ENCODE assay signal across 8 cellular contexts in genomic region chr3:186425788-186426730, GRCh38.
A peak's percentile ranks its signal among the peaks of the same experiment; 100 is the strongest.
DNase-seq lines count a peak whose midpoint lies in the region; TF ChIP-seq lines count a peak whose summit lies in the region.

No MANE protein-coding gene starts in this region.

- no peaks in the 10 kb centered on the region for H4K20me1 ChIP-seq in Loucy (ENCODE audit: insufficient read depth, low read length, poor library complexity, severe bottlenecking)

- H3K4me3 ChIP-seq in Loucy (ENCODE audit: low read length, poor library complexity, severe bottlenecking), result no peak overlapping the region
- H3K4me3 ChIP-seq in coronary artery, result peak overlapping the region; percentile 9
- H3K4me3 ChIP-seq in ovary, result no peak overlapping the region

- no peaks in the 10 kb centered on the region for H3K9me2 ChIP-seq in Loucy (replicated peaks; ENCODE audit: low read depth, low read length)

- no peak overlapping the region for H3K4me2 ChIP-seq in Loucy (ENCODE audit: low read depth, low read length, poor library complexity, severe bottlenecking)

- intact Hi-C loops in ovary (cut with DNase I), result no loop called here

- H3K27me3 ChIP-seq in Loucy (ENCODE audit: insufficient read depth, low read length, poor library complexity, severe bottlenecking) (no peaks in the 10 kb centered on the region), ovary (no peaks in the 10 kb centered on the region)

- H3K9ac ChIP-seq in Loucy (ENCODE audit: low read depth, low read length, poor library complexity, severe bottlenecking), result no peak overlapping the region

- WGBS in ovary, 3 donors, result 35 to 36% (median 35%) methylated on average over 10 of the region's 10 CpGs

- H2AFZ ChIP-seq in Loucy (ENCODE audit: low read length), result no peak overlapping the region

- H3K4me1 ChIP-seq in Loucy (ENCODE audit: insufficient read depth, low read length, poor library complexity, severe bottlenecking) (no peaks in the 10 kb centered on the region), ovary (ENCODE audit: insufficient read depth) (peaks cover 2% of the 10 kb centered on the region)

- H3F3A ChIP-seq in Loucy (ENCODE audit: low read depth), result no peaks in the 10 kb centered on the region

- TF ChIP-seq POLR2A in ovary (IDR thresholded peaks at IDR 0.05), result no peak

- DNase-seq in coronary artery (ENCODE audit: low spot score) (no peak), ovary (no peak), NCI-H187 treated with DMSO at 0.1 percent for 48 hours (lab: John Stamatoyannopoulos, UW) (no peak), glomerular visceral epithelial cell (ENCODE audit: extremely low spot score) (no peak), ecto neural progenitor cell (ENCODE audit: low spot score) (no peak), NCI-H2081 treated with DMSO at 0.1 percent for 48 hours (lab: John Stamatoyannopoulos, UW) (no peak)

- TF ChIP-seq CTCF in GM12873 (IDR thresholded peaks at IDR 0.05; ENCODE audit: insufficient read depth, low read depth, low read length, missing control alignments) (peak; percentile 52), Loucy (conservative IDR thresholded peaks at IDR 0.05; ENCODE audit: low read length) (0 out of 2 replicates have a peak, but pooled peaks have one; percentile 36), coronary artery (IDR thresholded peaks at IDR 0.05) (no peak), ovary (IDR thresholded peaks at IDR 0.05) (peak in 1 of 3 donors; percentile 38)

- H3K27ac ChIP-seq in coronary artery (peak overlapping the region; percentile 30 to 70), ovary (peak overlapping the region; percentile 20 to 52)

- H3K79me2 ChIP-seq in Loucy (ENCODE audit: insufficient read depth, low read length), result no peaks in the 10 kb centered on the region

- no peaks in the 10 kb centered on the region for H3K9me3 ChIP-seq in Loucy (ENCODE audit: insufficient read depth, low read depth, low read length)
- no peaks in the 10 kb centered on the region for H3K9me3 ChIP-seq in ovary

- no peak for TF ChIP-seq EP300 in ovary (IDR thresholded peaks at IDR 0.05)

- H3K36me3 ChIP-seq in Loucy (ENCODE audit: insufficient read depth, low read length), result no peaks in the 10 kb centered on the region
- H3K36me3 ChIP-seq in ovary, result no peaks in the 10 kb centered on the region
